In the genomic region with DNA sequence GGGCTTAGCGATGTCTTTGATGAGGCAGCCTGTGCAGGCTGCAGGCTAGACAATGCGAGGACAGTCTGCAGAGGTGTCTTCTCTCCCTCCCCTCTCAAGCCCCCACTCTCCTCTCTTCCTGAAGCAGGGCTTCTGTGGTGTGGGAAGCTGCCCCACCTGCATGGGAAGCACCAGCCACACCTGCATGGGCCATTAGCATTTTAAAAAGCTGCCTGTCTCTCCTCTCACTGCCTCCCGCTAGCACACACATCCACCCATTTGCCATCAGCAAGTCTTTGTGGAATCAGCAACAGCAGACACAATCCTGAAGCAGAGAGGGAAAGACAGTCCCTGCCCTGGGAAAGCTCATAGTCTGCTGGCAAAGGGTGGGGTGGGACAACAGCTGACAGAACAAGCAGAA, we compare ENCODE assay signal across 27 cellular contexts. TPM values are rescaled to one million over a fixed set of nuclear protein-coding genes. Genes with fewer than 3 reads are reported as not detected.
A peak's percentile ranks its signal among the peaks of the same experiment; 100 is the strongest.
DNase-seq lines count a peak whose midpoint lies in the region; ATAC-seq, FAIRE-seq and TF ChIP-seq lines count a peak whose summit lies in the region.
"Had no signal": no experiment of that assay in that cellular context is flagged by ENCODE, and none has a peak within 500 bp of the region (broad histone marks: within the 10 kb centered on the region; RNA-seq: fewer than 3 reads in every experiment).

No MANE protein-coding gene starts in this region.

- H4K8ac ChIP-seq in IMR-90 (ENCODE audit: low read depth in 2 of 2, low read length in 2 of 2) (no peak overlapping the region), H1 (ENCODE audit: extremely low read depth, insufficient read depth, low read length) (no peak overlapping the region), trophoblast cell (ENCODE audit: low read depth, low read length) (no peak overlapping the region)

- TF ChIP-seq POLR2A in IMR-90 (IDR thresholded peaks at IDR 0.05; ENCODE audit: low read depth, low read length) (no peak), H1 (IDR thresholded peaks at IDR 0.05; ENCODE audit: control extremely low read depth in 1 of 2, low read depth in 2 of 2, low read length in 2 of 2) (no peak), sigmoid colon (IDR thresholded peaks at IDR 0.05) (no peak)

- H3K36me3 ChIP-seq in IMR-90 (ENCODE audit: control insufficient read depth, insufficient read depth, low read length) (peaks cover 6% of the 10 kb centered on the region; the same call in 1 of the 2 replicates), H1 (ENCODE audit: control insufficient read depth in 2 of 4, insufficient read depth in 4 of 4, low read length in 3 of 4) (no peaks in the 10 kb centered on the region), sigmoid colon (peaks cover 0 to 20% (median 8%) of the 10 kb centered on the region in 4 donors), trophoblast cell (ENCODE audit: control insufficient read depth in 1 of 2, insufficient read depth in 2 of 2, low read length in 2 of 2) (peaks cover 23 to 28% of the 10 kb centered on the region in 2 experiments)

- H3K9me3 ChIP-seq in IMR-90 (ENCODE audit: control insufficient read depth, insufficient read depth, low read length): no peaks in the 10 kb centered on the region
- no peaks in the 10 kb centered on the region for H3K9me3 ChIP-seq in H1 (ENCODE audit: insufficient read depth in 2 of 2, low read depth in 1 of 2, low read length in 1 of 2)
- no peaks in the 10 kb centered on the region for H3K9me3 ChIP-seq in sigmoid colon
- H3K9me3 ChIP-seq in trophoblast cell (ENCODE audit: insufficient read depth, low read depth, low read length): peaks cover 3% of the 10 kb centered on the region
- H3K9me3 ChIP-seq in T-helper 17 cell (ENCODE audit: control insufficient read depth, low read length, poor library complexity, severe bottlenecking): no peaks in the 10 kb centered on the region

- ATAC-seq in IMR-90 (ENCODE audit: low read depth) (no peak), T-helper 17 cell (no peak)
- ATAC-seq: GM12878; left colon; stimulated activated effector memory CD8-positive, alpha-beta T cell treated with anti-CD3 and anti-CD28 coated beads, Interleukin-12 subunit alpha, Interleukin-12 subunit beta, amount 100 ng/mL, for 72 hours had no signal

- TF ChIP-seq EP300 in H1 (IDR thresholded peaks at IDR 0.05; ENCODE audit: borderline replicate concordance in 1 of 2, low read depth in 2 of 2, low read length in 2 of 2): no peak
- no peak for TF ChIP-seq EP300 in sigmoid colon (IDR thresholded peaks at IDR 0.05)

- H3K27me3 Mint-ChIP-seq in T-helper 17 cell: peaks cover 14% of the 10 kb centered on the region
- H3K27me3 Mint-ChIP-seq: activated CD4-positive, alpha-beta memory T cell treated with anti-CD3 and anti-CD28 coated beads for 36 hours; activated naive CD4-positive, alpha-beta T cell treated with anti-CD3 and anti-CD28 coated beads, Interleukin-2, amount 50 U/mL, for 24 hours had no signal

- H3K27ac Mint-ChIP-seq in T-helper 17 cell: no peak overlapping the region
- H3K27ac Mint-ChIP-seq: activated B cell treated with CpG ODN at 0.5 μM for 24 hours; activated CD4-positive, alpha-beta memory T cell treated with anti-CD3 and anti-CD28 coated beads for 36 hours; activated naive CD4-positive, alpha-beta T cell treated with anti-CD3 and anti-CD28 coated beads, Interleukin-2, amount 50 U/mL, for 24 hours; stimulated activated effector memory CD8-positive, alpha-beta T cell treated with anti-CD3 and anti-CD28 coated beads, Interleukin-12 subunit alpha, Interleukin-12 subunit beta, amount 100 ng/mL, for 72 hours had no signal

- CTCF ChIA-PET in IMR-90 (lab: Yijun Ruan, JAX): no interaction called here
- CTCF ChIA-PET in H1 (lab: Charles Lee; ENCODE audit: partially characterized antibody): interaction anchor here (0.8 to 3.3 kb wide), 6 partner anchors 11 to 201 kb away, joined by 3 to 12 read pairs (median 6); no protein-coding TSS in a partner anchor
- CTCF ChIA-PET in HEK293T (lab: Yijun Ruan, JAX): no interaction called here

- H3K4me3 Mint-ChIP-seq in T-helper 17 cell: no peak overlapping the region
- H3K4me3 Mint-ChIP-seq: activated B cell treated with CpG ODN at 0.5 μM for 24 hours; activated CD4-positive, alpha-beta memory T cell treated with anti-CD3 and anti-CD28 coated beads for 36 hours; activated naive CD4-positive, alpha-beta T cell treated with anti-CD3 and anti-CD28 coated beads, Interleukin-2, amount 50 U/mL, for 24 hours; stimulated activated effector memory CD8-positive, alpha-beta T cell treated with anti-CD3 and anti-CD28 coated beads, Interleukin-12 subunit alpha, Interleukin-12 subunit beta, amount 100 ng/mL, for 72 hours had no signal

- POLR2A ChIA-PET in IMR-90 (lab: Charles Lee; ENCODE audit: unreplicated experiment): no interaction called here
- POLR2A ChIA-PET in H1 (lab: Charles Lee; ENCODE audit: partially characterized antibody): interaction anchor here (0.8 to 1.2 kb wide), 3 partner anchors 10 to 64 kb away, joined by 3 read pairs; no protein-coding TSS in a partner anchor
- POLR2A ChIA-PET in HEK293T (lab: Yijun Ruan, JAX): no interaction called here

- H4K91ac ChIP-seq in IMR-90 (ENCODE audit: insufficient read depth, low read depth, low read length): peak overlapping the region; percentile 68
- H4K91ac ChIP-seq in H1 (replicated peaks; ENCODE audit: insufficient read length, low read length): no peak overlapping the region
- no peak overlapping the region for H4K91ac ChIP-seq in trophoblast cell (ENCODE audit: low read depth, low read length)

- H3K56ac ChIP-seq in IMR-90 (ENCODE audit: extremely low read depth, insufficient read depth, low read length) (no peak overlapping the region), H1 (replicated peaks; ENCODE audit: insufficient read length, low read depth, low read length) (no peak overlapping the region)

- H3K4me2 ChIP-seq in IMR-90 (ENCODE audit: low read depth, low read length): no peak overlapping the region
- peak overlapping the region; percentile 8 to 61 for H3K4me2 ChIP-seq in H1 (ENCODE audit: insufficient read depth in 1 of 2, low read depth in 2 of 2, low read length in 2 of 2)
- H3K4me2 ChIP-seq in trophoblast cell (ENCODE audit: low read length): no peak overlapping the region

- H3K27me3 ChIP-seq in IMR-90 (ENCODE audit: control insufficient read depth, insufficient read depth, low read length): no peaks in the 10 kb centered on the region
- H3K27me3 ChIP-seq in H1 (replicated peaks in 1 of 4; ENCODE audit: control insufficient read depth in 3 of 4, extremely low read depth in 1 of 4, insufficient read depth in 3 of 4, low read length in 3 of 4): no peaks in the 10 kb centered on the region; a peak in 1 of 7 replicates
- H3K27me3 ChIP-seq in sigmoid colon: no peaks in the 10 kb centered on the region
- no peaks in the 10 kb centered on the region for H3K27me3 ChIP-seq in trophoblast cell (ENCODE audit: insufficient read depth, low read length)

- no peak overlapping the region for H4K12ac ChIP-seq in trophoblast cell (ENCODE audit: low read depth, low read length)

- intact Hi-C loops in IMR-90 (cut with micrococcal nuclease): no loop called here
- intact Hi-C loops in sigmoid colon (cut with DNase I): loop anchor here (5.0 kb wide), 1 partner anchor 55 kb away; no protein-coding TSS in a partner anchor

- peak overlapping the region; percentile 34; the same call in 1 of the 2 replicates for H3K23ac ChIP-seq in IMR-90 (ENCODE audit: low read depth, low read length)
- no peak overlapping the region for H3K23ac ChIP-seq in H1 (ENCODE audit: insufficient read length)
- no peak overlapping the region for H3K23ac ChIP-seq in trophoblast cell (ENCODE audit: low read length)

- in situ Hi-C loops in IMR-90 (cut with MboI; ENCODE audit: low sequenced_read_pairs): no loop called here

- no peak overlapping the region for H2BK12ac ChIP-seq in H1 (ENCODE audit: low read depth, low read length)
- no peak overlapping the region for H2BK12ac ChIP-seq in trophoblast cell (ENCODE audit: low read length)

- H2BK120ac ChIP-seq in IMR-90 (ENCODE audit: low read depth, low read length) (peak overlapping the region; percentile 82), H1 (replicated peaks; ENCODE audit: low read depth, low read length) (no peak overlapping the region), trophoblast cell (ENCODE audit: insufficient read depth, low read length, poor library complexity) (no peak overlapping the region)

- H2AFZ ChIP-seq in IMR-90 (replicated peaks; ENCODE audit: low read length, poor library complexity) (no peak overlapping the region), H1 (ENCODE audit: low read length) (no peak overlapping the region), trophoblast cell (ENCODE audit: insufficient read depth, low read length, poor library complexity) (no peak overlapping the region)
- H2AFZ ChIP-seq: GM23248 had no signal

- H3K79me1 ChIP-seq in IMR-90 (ENCODE audit: low read depth in 1 of 2, low read length in 2 of 2) (peaks cover 39 to 77% of the 10 kb centered on the region in 2 experiments), H1 (ENCODE audit: low read depth, low read length) (no peaks in the 10 kb centered on the region), trophoblast cell (ENCODE audit: low read length) (no peaks in the 10 kb centered on the region)

- DNase-seq in NCI-H1417 (lab: John Stamatoyannopoulos, UW) (peak in 2 of 3 experiments; percentile 21 to 45), NCI-H1417 treated with DMSO at 0.1 percent for 48 hours (lab: John Stamatoyannopoulos, UW) (no peak), IMR-90 (no peak), H1 (ENCODE audit: low read depth in 1 of 2, low spot score in 2 of 2) (no peak), sigmoid colon (peak; percentile 46), trophoblast cell (no peak), HEK293T (ENCODE audit: extremely low spot score) (no peak), T-helper 17 cell (no peak)
- DNase-seq: activated B cell treated with CpG ODN at 0.5 μM for 24 hours; activated CD4-positive, alpha-beta memory T cell treated with anti-CD3 and anti-CD28 coated beads for 36 hours; activated CD8-positive, alpha-beta memory T cell treated with anti-CD3 and anti-CD28 coated beads, Interleukin-2, amount 50 U/mL, for 4 hours; Calu3; effector memory CD4-positive, alpha-beta T cell; GM23248; left colon; NCI-H2029; NCI-H446 treated with DMSO at 0.1 percent for 48 hours; right cardiac atrium; SHP77; stimulated activated CD4-positive, alpha-beta T cell treated with anti-CD3 and anti-CD28 coated beads, Interleukin-4, amount 100 ng/mL, for 24 hours; SW 1271; T1000 had no signal

- H3K9ac ChIP-seq in IMR-90 (ENCODE audit: low read depth, low read length): no peak overlapping the region
- H3K9ac ChIP-seq in H1 (replicated peaks in 1 of 4; ENCODE audit: extremely low read depth in 1 of 4, low read depth in 3 of 4, low read length in 3 of 4): no peak overlapping the region
- H3K9ac ChIP-seq in trophoblast cell (ENCODE audit: low read length): no peak overlapping the region

- no TSS peak for BruUV-seq in IMR-90 (replicated peaks; lab: Mats Ljungman, UMichigan)

- H3K36me3 Mint-ChIP-seq in T-helper 17 cell (ENCODE audit: low read depth): peaks cover 2% of the 10 kb centered on the region
- H3K36me3 Mint-ChIP-seq: activated CD4-positive, alpha-beta memory T cell treated with anti-CD3 and anti-CD28 coated beads for 36 hours; activated naive CD4-positive, alpha-beta T cell treated with anti-CD3 and anti-CD28 coated beads, Interleukin-2, amount 50 U/mL, for 24 hours; stimulated activated effector memory CD8-positive, alpha-beta T cell treated with anti-CD3 and anti-CD28 coated beads, Interleukin-12 subunit alpha, Interleukin-12 subunit beta, amount 100 ng/mL, for 72 hours had no signal

- no CpG with 5 or more reads among the region's 3 CpGs for WGBS in IMR-90 (ENCODE audit: extremely low coverage in 2 of 2, insufficient read length in 1 of 2), 2 experiments
- 38% methylated on average over 3 of the region's 3 CpGs; no CpG with 5 or more reads in 1 of the 2 experiments for WGBS in H1 (ENCODE audit: extremely low coverage in 1 of 2, insufficient coverage in 1 of 2, insufficient read length in 1 of 2, insufficient replicate concordance in 2 of 2, low coverage in 1 of 2, low lambda C conversion rate in 2 of 2, missing lambda C conversion rate in 1 of 2), 2 experiments
- WGBS in sigmoid colon, 2 donors: 91 to 92% methylated on average over 3 of the region's 3 CpGs
- no CpG with 5 or more reads among the region's 3 CpGs for WGBS in trophoblast cell (ENCODE audit: extremely low coverage, insufficient coverage, insufficient read length)

- no peaks in the 10 kb centered on the region for H3K23me2 ChIP-seq in H1 (ENCODE audit: low read depth, low read length)

- H3K79me2 ChIP-seq in H1 (ENCODE audit: control insufficient read depth in 1 of 2, insufficient read depth in 2 of 2, low read length in 2 of 2) (no peaks in the 10 kb centered on the region), trophoblast cell (ENCODE audit: control insufficient read depth, insufficient read depth, low read length, poor library complexity) (no peaks in the 10 kb centered on the region)

- TF ChIP-seq CTCF in IMR-90 (conservative IDR thresholded peaks at IDR 0.05; ENCODE audit: low read depth, low read length) (no peak), H1 (IDR thresholded peaks at IDR 0.05; ENCODE audit: control extremely low read depth in 1 of 3, insufficient read depth in 1 of 3, low read depth in 1 of 3, low read length in 3 of 3) (no peak), sigmoid colon (IDR thresholded peaks at IDR 0.05) (no peak)

- dilution Hi-C loops in IMR-90 (cut with HindIII; ENCODE audit: low sequenced_read_pairs, unreplicated experiment): no loop called here

- H3K4ac ChIP-seq in IMR-90 (ENCODE audit: low read depth, low read length): peak overlapping the region; percentile 87
- no peak overlapping the region for H3K4ac ChIP-seq in H1 (replicated peaks; ENCODE audit: insufficient read length, low read depth, low read length)
- no peak overlapping the region for H3K4ac ChIP-seq in trophoblast cell (ENCODE audit: low read depth, low read length)

- H3K4me1 Mint-ChIP-seq in T-helper 17 cell: no peaks in the 10 kb centered on the region
- H3K4me1 Mint-ChIP-seq: activated B cell treated with CpG ODN at 0.5 μM for 24 hours; activated naive CD4-positive, alpha-beta T cell treated with anti-CD3 and anti-CD28 coated beads, Interleukin-2, amount 50 U/mL, for 24 hours; stimulated activated effector memory CD8-positive, alpha-beta T cell treated with anti-CD3 and anti-CD28 coated beads, Interleukin-12 subunit alpha, Interleukin-12 subunit beta, amount 100 ng/mL, for 72 hours had no signal

- no peak overlapping the region for H4K5ac ChIP-seq in IMR-90 (ENCODE audit: low read depth, low read length)
- peak overlapping the region; percentile 16 for H4K5ac ChIP-seq in H1 (ENCODE audit: insufficient read length, low read depth, low read length)

- H2BK15ac ChIP-seq in IMR-90 (ENCODE audit: low read depth, low read length) (peak overlapping the region; percentile 8; the same call in 1 of the 3 replicates), H1 (ENCODE audit: low read length) (peak overlapping the region; percentile 84; the same call in 1 of the 2 replicates)

- H3K4me1 ChIP-seq in IMR-90 (ENCODE audit: control insufficient read depth, insufficient read depth, low read length) (peaks cover 18% of the 10 kb centered on the region), H1 (replicated peaks in 1 of 4; ENCODE audit: control insufficient read depth in 3 of 4, insufficient read depth in 4 of 4, low read length in 3 of 4) (peaks cover 11 to 31% (median 22%) of the 10 kb centered on the region in 4 experiments), sigmoid colon (peaks cover 0 to 34% (median 27%) of the 10 kb centered on the region in 4 donors), trophoblast cell (ENCODE audit: control insufficient read depth in 1 of 2, insufficient read depth in 2 of 2, low read length in 2 of 2) (peaks cover 19 to 20% of the 10 kb centered on the region in 2 experiments)

- H2BK20ac ChIP-seq in IMR-90 (ENCODE audit: low read depth, low read length): peak overlapping the region; percentile 66; the same call in 1 of the 2 replicates
- no peak overlapping the region; the same call in 1 of the 2 replicates for H2BK20ac ChIP-seq in H1 (ENCODE audit: low read length)

- H3K14ac ChIP-seq in IMR-90 (replicated peaks; ENCODE audit: low read depth, low read length) (0 out of 2 replicates have a peak overlapping the region, but pooled peaks have one; percentile 10), H1 (ENCODE audit: insufficient read length) (no peak overlapping the region), trophoblast cell (ENCODE audit: low read length) (no peak overlapping the region)

- peak overlapping the region; percentile 72; the same call in 1 of the 2 replicates for H2AK5ac ChIP-seq in IMR-90 (ENCODE audit: low read depth, low read length)
- no peak overlapping the region for H2AK5ac ChIP-seq in H1 (ENCODE audit: low read depth, low read length)
- H2AK5ac ChIP-seq in trophoblast cell (ENCODE audit: low read length): no peak overlapping the region

- peak; percentile 65 for FAIRE-seq in H1 (lab: Jason Lieb, UNC)
- FAIRE-seq: bronchial epithelial cell, colon, GM12878 had no signal

- no peak overlapping the region for H2AK9ac ChIP-seq in IMR-90 (replicated peaks; ENCODE audit: low read depth, low read length, poor library complexity)

- H3K4me3 ChIP-seq in IMR-90 (ENCODE audit: insufficient read depth, low read depth, low read length): no peak overlapping the region
- H3K4me3 ChIP-seq in H1 (ENCODE audit: extremely low read depth in 1 of 4, insufficient read depth in 2 of 4, low read depth in 3 of 4, low read length in 4 of 4): peak overlapping the region in 2 of 4 experiments; percentile 5 to 19; a peak in 1 of 8 replicates
- no peak overlapping the region for H3K4me3 ChIP-seq in sigmoid colon
- H3K4me3 ChIP-seq in trophoblast cell (ENCODE audit: low read depth, low read length): no peak overlapping the region
- H3K4me3 ChIP-seq: GM12878, GM23248 had no signal

- H3K18ac ChIP-seq in IMR-90 (ENCODE audit: low read depth, low read length) (no peak overlapping the region; the same call in 1 of the 2 replicates), H1 (ENCODE audit: extremely low read depth, low read length) (peak overlapping the region; percentile 1; the same call in 1 of the 2 replicates), trophoblast cell (ENCODE audit: low read length) (no peak overlapping the region)

- peaks cover 37% of the 10 kb centered on the region for H3K9me1 ChIP-seq in IMR-90 (ENCODE audit: insufficient read depth, low read length)

- TF ChIP-seq RAD21 in IMR-90 (IDR thresholded peaks at IDR 0.05; ENCODE audit: low read length) (no peak), H1 (IDR thresholded peaks at IDR 0.05 in 1 of 2, conservative IDR thresholded peaks at IDR 0.05 in 1 of 2; ENCODE audit: low read depth in 2 of 2, low read length in 2 of 2) (no peak)

- H2BK5ac ChIP-seq in IMR-90 (ENCODE audit: low read depth, low read length, poor library complexity, severe bottlenecking) (no peak overlapping the region), H1 (ENCODE audit: low read depth, low read length) (peak overlapping the region; percentile 67; the same call in 1 of the 2 replicates), trophoblast cell (ENCODE audit: low read depth, low read length, poor library complexity) (no peak overlapping the region)

- H3K27ac ChIP-seq in IMR-90 (ENCODE audit: insufficient read depth, low read length): no peak overlapping the region
- H3K27ac ChIP-seq in H1 (ENCODE audit: low read depth, low read length): no peak overlapping the region
- H3K27ac ChIP-seq in sigmoid colon: no peak overlapping the region
- no peak overlapping the region for H3K27ac ChIP-seq in trophoblast cell (ENCODE audit: low read depth, low read length)

- H4K20me1 ChIP-seq in IMR-90 (ENCODE audit: insufficient read depth, low read length): peaks cover 32% of the 10 kb centered on the region
- H4K20me1 ChIP-seq in H1 (replicated peaks in 1 of 2; ENCODE audit: control insufficient read depth in 1 of 2, insufficient read depth in 2 of 2, low read length in 2 of 2): no peaks in the 10 kb centered on the region

RNA-seq across cellular contexts. Expression of gene NAV1, which starts 53.1 kb away (rescaled TPM):
- total RNA-seq in IMR-90 (2012; rRNA removed): 14.0 and 14.4 TPM in 2 replicates
- 23.1 and 23.6 TPM in 2 replicates for polyA plus RNA-seq in IMR-90 (2012; rRNA removed)
- polyA plus RNA-seq in IMR-90 (2012; cell fraction: cytosol; rRNA removed): 11.8 and 15.2 TPM in 2 replicates
- polyA plus RNA-seq in IMR-90 (2012; cell fraction: nucleus; rRNA removed; ENCODE audit: low replicate concordance): 31.9 and 47.5 TPM in 2 replicates
- 42.7 and 43.6 TPM in 2 replicates for total RNA-seq in H1 (2021; fragmentation: NEBNext Ultra II Directional; extraction: Animal tissue kit (Norgen Biotek cat#: 25700))
- polyA plus RNA-seq in H1 (2011; rRNA removed): 9.9 and 12.2 TPM in 2 replicates
- polyA plus RNA-seq in H1 (2011; cell fraction: cytosol; rRNA removed): 6.1 TPM
- 21.8 TPM for polyA plus RNA-seq in H1 (2011; cell fraction: nucleus; rRNA removed)
- 18.4 to 24.2 TPM (median 23.3 TPM) in 4 replicates for polyA plus RNA-seq in H1 (2012, experiment 1 of 2)
- polyA plus RNA-seq in H1 (2012, experiment 2 of 2): 6.4 TPM
- 16.4 TPM for polyA plus RNA-seq in H1 (2013, experiment 1 of 2)
- 14.6 TPM for polyA plus RNA-seq in H1 (2013, experiment 2 of 2)
- polyA minus RNA-seq in H1 (2011; rRNA and poly(A)+ RNA removed): 23.8 and 26.1 TPM in 2 replicates
- 24.7 TPM for polyA minus RNA-seq in H1 (2011; cell fraction: cytosol; rRNA and poly(A)+ RNA removed)
- 27.6 TPM for polyA minus RNA-seq in H1 (2011; cell fraction: nucleus; rRNA and poly(A)+ RNA removed)
- total RNA-seq in sigmoid colon: 10 to 100 TPM; 17.1 to 44.9 (median 20.9) TPM
- polyA plus RNA-seq in sigmoid colon: 1 to 10 TPM; 1.8 to 8.2 (median 3.0) TPM
- 38.9 and 40.5 TPM in 2 replicates for polyA plus RNA-seq in trophoblast cell (2013)
- 1 to 10 TPM; 3.8 to 3.9 TPM for total RNA-seq in T-helper 17 cell

Comparison
In these comparisons a context has a peak if more than half of its experiments do, and no peak if none do; other contexts are left out.
1. DNase-seq: peak in NCI-H1417 (2 of 3) and sigmoid colon (single experiment); none in NCI-H1417 treated with DMSO at 0.1 percent for 48 hours (single experiment), IMR-90 (single experiment), H1 (0 of 2), trophoblast cell (0 of 2), HEK293T (single experiment) and T-helper 17 cell (0 of 3).
2. H3K4me2 ChIP-seq: peak in H1 (2 of 2); none in IMR-90 (single experiment) and trophoblast cell (single experiment).